In genomic region chr19:46015961-46016425, GRCh38 we compare ENCODE assay signal across 9 cellular contexts. TPM values are rescaled to one million over a fixed set of nuclear protein-coding genes. Genes with fewer than 3 reads are reported as not detected.
DNase-seq lines count a peak whose midpoint lies in the region; ATAC-seq and TF ChIP-seq lines count a peak whose summit lies in the region.
"Had no signal": no experiment of that assay in that cellular context is flagged by ENCODE, and none has a peak within 500 bp of the region (broad histone marks: within the 10 kb centered on the region; RNA-seq: fewer than 3 reads in every experiment).

No MANE protein-coding gene starts in this region.

- in situ Hi-C loops in GM13976 (cut with MboI; ENCODE audit: low sequenced_read_pairs, unreplicated experiment) = no loop called here

- 23% methylated on average over 2 of the region's 54 CpGs for WGBS in right lobe of liver (ENCODE audit: insufficient coverage, low coverage, low lambda C conversion rate, missing lambda C conversion rate)
- 1 to 5% (median 2%) methylated on average over 22 to 54 of the region's 54 CpGs for WGBS in stomach, 5 donors

- TF ChIP-seq CTCF in GM13976 (IDR thresholded peaks at IDR 0.05; ENCODE audit: borderline replicate concordance, control extremely low read depth, extremely low read depth, insufficient read depth, missing control alignments) (no peak), breast epithelium (IDR thresholded peaks at IDR 0.05) (no peak), right lobe of liver (IDR thresholded peaks at IDR 0.05) (no peak), stomach (IDR thresholded peaks at IDR 0.05) (no peak)

- no peak overlapping the region for H3K27ac ChIP-seq in breast epithelium
- H3K27ac ChIP-seq in right lobe of liver = no peak overlapping the region
- H3K27ac ChIP-seq in stomach = peak overlapping the region in 4 of 5 donors; percentile 29 to 62 (median 44)

- H3K4me3 ChIP-seq in breast epithelium (peak overlapping the region; percentile 51 to 69 (median 63)), right lobe of liver (peak overlapping the region; percentile 48 to 58 (median 53)), stomach (peak overlapping the region; percentile 53 to 91 (median 76)), MG63 (no peak overlapping the region)

- no peaks in the 10 kb centered on the region for H3K36me3 ChIP-seq in breast epithelium
- no peaks in the 10 kb centered on the region for H3K36me3 ChIP-seq in right lobe of liver
- peaks cover 0 to 25% (median 12%) of the 10 kb centered on the region in 4 donors for H3K36me3 ChIP-seq in stomach
- peaks cover 3% of the 10 kb centered on the region; the same call in 1 of the 2 replicates for H3K36me3 ChIP-seq in MG63

- H3K9me3 ChIP-seq in breast epithelium (no peaks in the 10 kb centered on the region), right lobe of liver (no peaks in the 10 kb centered on the region), stomach (no peaks in the 10 kb centered on the region), MG63 (no peaks in the 10 kb centered on the region)

- DNase-seq in GM13976 (ENCODE audit: low spot score) = peak; percentile 63
- DNase-seq in breast epithelium (ENCODE audit: low spot score in 2 of 2) = no peak
- DNase-seq in right lobe of liver = peak in 2 of 3 donors; percentile 34 to 54
- DNase-seq in stomach = no peak
- DNase-seq in Kasumi-1 (lab: John Stamatoyannopoulos, UW) = no peak
- no peak for DNase-seq in RPMI8226
- DNase-seq in MG63 = no peak

- TF ChIP-seq POLR2A in breast epithelium (IDR thresholded peaks at IDR 0.05) (no peak), right lobe of liver (IDR thresholded peaks at IDR 0.05) (no peak), stomach (IDR thresholded peaks at IDR 0.05) (no peak)

- H3K4me1 ChIP-seq in breast epithelium = peaks cover 0 to 3% of the 10 kb centered on the region in 2 donors
- peaks cover 0 to 21% (median 0%) of the 10 kb centered on the region in 4 donors for H3K4me1 ChIP-seq in right lobe of liver
- peaks cover 27 to 31% (median 29%) of the 10 kb centered on the region in 4 donors for H3K4me1 ChIP-seq in stomach

- intact Hi-C loops in breast epithelium (cut with DNase I; ENCODE audit: low total_unique reads) (no loop called here), right lobe of liver (cut with DNase I) (loop anchor here in 1 of 2 donors (10.0 kb wide), 1 partner anchor 191 kb away; no protein-coding TSS in a partner anchor), stomach (cut with DNase I; ENCODE audit: low total_unique reads) (no loop called here)

- ATAC-seq in SK-N-SH treated with all-trans-retinoic acid at 6 μM for 48 hours (peak; percentile 18), right lobe of liver (peak in 3 of 4 donors; percentile 1 to 8 (median 3))

- TF ChIP-seq EP300 in stomach (IDR thresholded peaks at IDR 0.05) = no peak

- peaks cover 0 to 3% of the 10 kb centered on the region in 2 donors for H3K27me3 ChIP-seq in breast epithelium
- H3K27me3 ChIP-seq in right lobe of liver = peaks cover 0 to 11% of the 10 kb centered on the region in 2 donors
- peaks cover 0 to 38% (median 20%) of the 10 kb centered on the region in 3 donors for H3K27me3 ChIP-seq in stomach
- no peaks in the 10 kb centered on the region for H3K27me3 ChIP-seq in MG63

TF ChIP-seq in SK-N-SH treated with all-trans-retinoic acid at 6 μM for 48 hours, 23 proteins besides CTCF, POLR2A, EP300 and RAD21:
- TF ChIP-seq BACH2 (CRISPR knock-in tag; IDR thresholded peaks at IDR 0.05; ENCODE audit: borderline replicate concordance) = no peak
- TF ChIP-seq TOX (CRISPR knock-in tag; IDR thresholded peaks at IDR 0.05; ENCODE audit: borderline replicate concordance) = no peak
- no peak for TF ChIP-seq ZFP3 (CRISPR knock-in tag; IDR thresholded peaks at IDR 0.05)
- no peak for TF ChIP-seq PPARA (CRISPR knock-in tag; IDR thresholded peaks at IDR 0.05; ENCODE audit: borderline replicate concordance)
- TF ChIP-seq ZFP30 (CRISPR knock-in tag; IDR thresholded peaks at IDR 0.05) = no peak
- TF ChIP-seq, protein P1, sequence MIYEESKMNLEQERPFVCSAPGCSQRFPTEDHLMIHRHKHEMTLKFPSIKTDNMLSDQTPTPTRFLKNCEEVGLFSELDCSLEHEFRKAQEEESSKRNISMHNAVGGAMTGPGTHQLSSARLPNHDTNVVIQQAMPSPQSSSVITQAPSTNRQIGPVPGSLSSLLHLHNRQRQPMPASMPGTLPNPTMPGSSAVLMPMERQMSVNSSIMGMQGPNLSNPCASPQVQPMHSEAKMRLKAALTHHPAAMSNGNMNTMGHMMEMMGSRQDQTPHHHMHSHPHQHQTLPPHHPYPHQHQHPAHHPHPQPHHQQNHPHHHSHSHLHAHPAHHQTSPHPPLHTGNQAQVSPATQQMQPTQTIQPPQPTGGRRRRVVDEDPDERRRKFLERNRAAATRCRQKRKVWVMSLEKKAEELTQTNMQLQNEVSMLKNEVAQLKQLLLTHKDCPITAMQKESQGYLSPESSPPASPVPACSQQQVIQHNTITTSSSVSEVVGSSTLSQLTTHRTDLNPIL (CRISPR knock-in tag; IDR thresholded peaks at IDR 0.05; ENCODE audit: low read depth) = no peak
- no peak for TF ChIP-seq ISL1 (CRISPR knock-in tag; IDR thresholded peaks at IDR 0.05)
- TF ChIP-seq ESRRG (CRISPR knock-in tag; IDR thresholded peaks at IDR 0.05) = no peak
- TF ChIP-seq GLIS3 (CRISPR knock-in tag; IDR thresholded peaks at IDR 0.05) = no peak
- TF ChIP-seq TSHZ2 (CRISPR knock-in tag; IDR thresholded peaks at IDR 0.05) = no peak
- TF ChIP-seq CSDC2 (CRISPR knock-in tag; IDR thresholded peaks at IDR 0.05) = no peak
- TF ChIP-seq RARB (CRISPR knock-in tag; IDR thresholded peaks at IDR 0.05) = no peak
- TF ChIP-seq, protein P2, sequence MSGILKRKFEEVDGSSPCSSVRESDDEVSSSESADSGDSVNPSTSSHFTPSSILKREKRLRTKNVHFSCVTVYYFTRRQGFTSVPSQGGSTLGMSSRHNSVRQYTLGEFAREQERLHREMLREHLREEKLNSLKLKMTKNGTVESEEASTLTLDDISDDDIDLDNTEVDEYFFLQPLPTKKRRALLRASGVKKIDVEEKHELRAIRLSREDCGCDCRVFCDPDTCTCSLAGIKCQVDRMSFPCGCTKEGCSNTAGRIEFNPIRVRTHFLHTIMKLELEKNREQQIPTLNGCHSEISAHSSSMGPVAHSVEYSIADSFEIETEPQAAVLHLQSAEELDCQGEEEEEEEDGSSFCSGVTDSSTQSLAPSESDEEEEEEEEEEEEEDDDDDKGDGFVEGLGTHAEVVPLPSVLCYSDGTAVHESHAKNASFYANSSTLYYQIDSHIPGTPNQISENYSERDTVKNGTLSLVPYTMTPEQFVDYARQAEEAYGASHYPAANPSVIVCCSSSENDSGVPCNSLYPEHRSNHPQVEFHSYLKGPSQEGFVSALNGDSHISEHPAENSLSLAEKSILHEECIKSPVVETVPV (CRISPR knock-in tag; IDR thresholded peaks at IDR 0.05) = no peak
- TF ChIP-seq ARNTL (CRISPR knock-in tag; IDR thresholded peaks at IDR 0.05; ENCODE audit: borderline replicate concordance, low read depth) = no peak
- no peak for TF ChIP-seq TCF4 (CRISPR knock-in tag; IDR thresholded peaks at IDR 0.05; ENCODE audit: borderline replicate concordance)
- TF ChIP-seq ZNF565 (CRISPR knock-in tag; conservative IDR thresholded peaks at IDR 0.05; ENCODE audit: low read depth) = no peak
- TF ChIP-seq ZNF8 (CRISPR knock-in tag; IDR thresholded peaks at IDR 0.05) = no peak
- TF ChIP-seq OSR1 (CRISPR knock-in tag; IDR thresholded peaks at IDR 0.05) = no peak
- no peak for TF ChIP-seq SNAI2 (CRISPR knock-in tag; IDR thresholded peaks at IDR 0.05)
- no peak for TF ChIP-seq ZC3H10 (CRISPR knock-in tag; IDR thresholded peaks at IDR 0.05)

RNA-seq across cellular contexts. Expression of gene PGLYRP1, which starts 6.9 kb away (rescaled TPM):
- total RNA-seq in breast epithelium (not detected), right lobe of liver (1 to 10 TPM in 1 of 6 experiments, under 1 TPM in 1, not detected in 4; 0.86 to 1.1 TPM), stomach (not detected)
- 1 to 10 TPM in 1 of 3 donors, under 1 TPM in 1, not detected in 1; 0.56 to 3.5 TPM for polyA plus RNA-seq in stomach
- total RNA-seq in MG63 (2014; rRNA removed; shearing (Covaris generic); ENCODE audit: low replicate concordance) = not detected in 2 replicates
- total RNA-seq: pulmonary artery endothelial cell had no signal

RNA-seq across cellular contexts. Expression of gene CCDC61, which starts 20.7 kb away (rescaled TPM):
- 1 to 10 TPM; 7.0 to 8.8 (median 8.3) TPM for total RNA-seq in breast epithelium
- 1 to 10 TPM; 5.8 to 9.7 (median 8.1) TPM for total RNA-seq in right lobe of liver
- 10 to 100 TPM in 3 of 5 donors, 1 to 10 TPM in 2; 2.4 to 38.8 (median 14.5) TPM for total RNA-seq in stomach
- 10 to 100 TPM; 10.7 to 17.9 (median 12.0) TPM for polyA plus RNA-seq in stomach
- 10.5 and 25.5 TPM in 2 replicates for total RNA-seq in MG63 (2014; rRNA removed; shearing (Covaris generic); ENCODE audit: low replicate concordance)

RNA-seq across cellular contexts. Expression of gene IGFL4, which starts 24.8 kb away (rescaled TPM):
- total RNA-seq in breast epithelium (not detected), right lobe of liver (not detected), stomach (not detected)
- polyA plus RNA-seq in stomach = under 1 TPM in 1 of 3 donors, not detected in 2; 0.15 TPM
- total RNA-seq in MG63 (2014; rRNA removed; shearing (Covaris generic); ENCODE audit: low replicate concordance) = not detected in 2 replicates

RNA-seq across cellular contexts. Expression of gene NOVA2, which starts 42.3 kb away (rescaled TPM):
- 1 to 10 TPM in 2 of 3 donors, under 1 TPM in 1; 0.59 to 3.6 (median 1.1) TPM for total RNA-seq in breast epithelium
- total RNA-seq in right lobe of liver = 1 to 10 TPM in 2 of 6 experiments, under 1 TPM in 4; 0.66 to 2.5 (median 0.85) TPM
- 1 to 10 TPM in 2 of 5 donors, under 1 TPM in 1, not detected in 2; 0.45 to 1.8 (median 1.2) TPM for total RNA-seq in stomach
- 10 to 100 TPM in 1 of 3 donors, 1 to 10 TPM in 1, under 1 TPM in 1; 0.38 to 10.7 (median 1.4) TPM for polyA plus RNA-seq in stomach
- not detected in 2 replicates for total RNA-seq in MG63 (2014; rRNA removed; shearing (Covaris generic); ENCODE audit: low replicate concordance)

Comparison
In these comparisons a context has a peak if more than half of its experiments do, and no peak if none do; other contexts are left out.
1. DNase-seq: peak in GM13976 (single experiment) and right lobe of liver (2 of 3); none in breast epithelium (0 of 2), stomach (single experiment), Kasumi-1 (0 of 2), RPMI8226 (single experiment) and MG63 (single experiment).
2. H3K27ac ChIP-seq: peak in stomach (4 of 5); none in breast epithelium (0 of 2) and right lobe of liver (0 of 3).